In the genomic region with DNA sequence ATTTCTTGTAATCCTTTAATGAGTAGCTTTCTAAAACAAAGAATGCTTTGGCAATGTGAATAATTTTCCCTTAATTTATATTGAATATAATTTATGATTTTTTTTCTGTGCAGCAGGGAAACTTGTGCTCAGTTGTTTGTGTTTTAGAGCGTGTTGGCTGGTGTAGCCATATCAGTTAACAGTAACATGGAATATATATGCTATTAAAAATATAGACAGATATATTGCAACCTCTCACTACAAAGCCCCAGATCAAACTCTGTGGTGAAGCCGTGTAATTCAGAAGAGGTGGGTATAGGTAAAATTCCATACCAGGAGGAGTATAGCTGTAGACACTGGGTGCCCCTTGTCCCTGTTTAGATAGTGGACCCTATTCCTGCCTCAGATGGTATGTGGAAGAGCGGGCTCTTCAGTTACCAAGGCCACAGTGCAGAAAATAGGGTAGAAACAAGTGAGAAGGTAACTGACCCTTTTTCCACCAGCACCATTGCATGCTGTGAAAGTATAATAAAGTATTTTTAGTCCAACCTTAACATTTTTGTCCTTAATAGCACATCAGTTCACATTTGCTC, we compare ENCODE assay signal across 21 cellular contexts. TPM values are rescaled to one million over a fixed set of nuclear protein-coding genes. Genes with fewer than 3 reads are reported as not detected.
DNase-seq lines count a peak whose midpoint lies in the region; ATAC-seq, FAIRE-seq and TF ChIP-seq lines count a peak whose summit lies in the region.
"Had no signal": no experiment of that assay in that cellular context is flagged by ENCODE, and none has a peak within 500 bp of the region (broad histone marks: within the 10 kb centered on the region; RNA-seq: fewer than 3 reads in every experiment).

No MANE protein-coding gene starts in this region.

- POLR2A ChIA-PET in K562 (lab: Yijun Ruan, JAX) = no interaction called here

- H3K36me3 ChIP-seq in BLaER1 treated with 17β-estradiol and CSF1 and Interleukin-3, amounts not matched to agents 10 nM and 100 nM = no peaks in the 10 kb centered on the region
- H3K36me3 ChIP-seq in K562 (ENCODE audit: control insufficient read depth, insufficient read depth, low read length) (no peaks in the 10 kb centered on the region), hepatocyte (replicated peaks; ENCODE audit: insufficient read depth, low read depth) (no peaks in the 10 kb centered on the region), uterus (no peaks in the 10 kb centered on the region), mucosa of descending colon (ENCODE audit: low read depth) (no peaks in the 10 kb centered on the region)
- H3K36me3 ChIP-seq: suprapubic skin had no signal

- BruUV-seq in K562 (replicated peaks; lab: Mats Ljungman, UMichigan) = no TSS peak

- intact Hi-C loops in K562 (cut with micrococcal nuclease) (no loop called here), uterus (cut with DNase I; ENCODE audit: low total_unique reads) (no loop called here), mucosa of descending colon (cut with DNase I, micrococcal nuclease) (no loop called here)

- DNase-seq in K562 (ENCODE audit: extremely low read depth in 1 of 4, low spot score in 3 of 4) (no peak), hepatocyte (ENCODE audit: low spot score) (no peak), uterus (no peak), mesenteric fat pad (ENCODE audit: low spot score) (no peak), mucosa of descending colon (no peak)
- DNase-seq in activated naive CD4-positive, alpha-beta T cell (lab: John Stamatoyannopoulos, UW) = no peak
- DNase-seq: activated CD4-positive, alpha-beta T cell treated with anti-CD3 and anti-CD28 coated beads for 36 hours; activated CD8-positive, alpha-beta memory T cell treated with anti-CD3 and anti-CD28 coated beads, Interleukin-2, amount 10 ng/mL, durations not matched to agents 7 days and 5 days; activated naive CD8-positive, alpha-beta T cell treated with anti-CD3 and anti-CD28 coated beads, Interleukin-2, amount 50 U/mL, for 24 hours; cortex of kidney; MM.1S; NCI-H526; occipital lobe; retina had no signal

- no peaks in the 10 kb centered on the region for H3K9me1 ChIP-seq in K562 (ENCODE audit: control insufficient read depth, insufficient read depth, low read length)

- no peak for FAIRE-seq in K562 (lab: Jason Lieb, UNC)
- FAIRE-seq: TTC549 had no signal

- peak overlapping the region in 4 of 11 experiments; percentile 10 to 33 (median 24); a peak in 3 of 22 replicates for H3K27ac ChIP-seq in BLaER1 treated with 17β-estradiol and CSF1 and Interleukin-3, amounts not matched to agents 10 nM and 100 nM
- H3K27ac ChIP-seq in K562 (ENCODE audit: extremely low read depth, low read depth, low read length) = no peak overlapping the region
- peak overlapping the region; percentile 61 for H3K27ac ChIP-seq in hepatocyte
- peak overlapping the region in 1 of 2 donors; percentile 9 for H3K27ac ChIP-seq in uterus
- H3K27ac ChIP-seq: C4-2B, suprapubic skin had no signal

- H3K9me3 ChIP-seq in BLaER1 treated with 17β-estradiol and CSF1 and Interleukin-3, amounts not matched to agents 10 nM and 100 nM (replicated peaks in 1 of 11) = peaks cover 0 to 5% (median 3%) of the 10 kb centered on the region in 11 experiments; a peak in 12 of 22 replicates
- H3K9me3 ChIP-seq in K562 (replicated peaks; ENCODE audit: control insufficient read depth, insufficient read depth, low read depth, low read length) (peaks cover under 1% of the 10 kb centered on the region; the same call in 1 of the 2 replicates), hepatocyte (ENCODE audit: low read depth) (no peaks in the 10 kb centered on the region), uterus (no peaks in the 10 kb centered on the region), mucosa of descending colon (no peaks in the 10 kb centered on the region)
- H3K9me3 ChIP-seq: suprapubic skin had no signal

- WGBS in K562 (ENCODE audit: insufficient coverage, low coverage, missing lambda C conversion rate) = 24% methylated on average over 3 of the region's 3 CpGs
- WGBS in hepatocyte (ENCODE audit: low lambda C conversion rate, missing lambda C conversion rate) = 90% methylated on average over 3 of the region's 3 CpGs

- H2AFZ ChIP-seq in K562 (ENCODE audit: low read depth, low read length) = 0 out of 2 replicates have a peak overlapping the region, but pooled peaks have one; percentile 48
- no peak overlapping the region for H2AFZ ChIP-seq in hepatocyte

- peak; percentile 17 for ATAC-seq in GM21825 (IDR thresholded peaks at IDR 0.05; ENCODE audit: unreplicated experiment)
- ATAC-seq in K562 = no peak
- no peak for ATAC-seq in mucosa of descending colon
- ATAC-seq: activated CD4-positive, alpha-beta T cell treated with anti-CD3 and anti-CD28 coated beads for 36 hours; activated CD8-positive, alpha-beta memory T cell treated with anti-CD3 and anti-CD28 coated beads, Interleukin-2, amount 10 ng/mL, durations not matched to agents 7 days and 5 days; activated naive CD8-positive, alpha-beta T cell treated with anti-CD3 and anti-CD28 coated beads, Interleukin-2, amount 50 U/mL, for 24 hours; HCT116 had no signal

- H3K79me2 ChIP-seq in K562 (ENCODE audit: control insufficient read depth, insufficient read depth, low read length) (no peaks in the 10 kb centered on the region), hepatocyte (no peaks in the 10 kb centered on the region)

- H3K4me3 ChIP-seq in BLaER1 treated with 17β-estradiol and CSF1 and Interleukin-3, amounts not matched to agents 10 nM and 100 nM = no peak overlapping the region
- H3K4me3 ChIP-seq in K562 (no peak overlapping the region), hepatocyte (no peak overlapping the region), uterus (no peak overlapping the region), mucosa of descending colon (no peak overlapping the region)
- H3K4me3 ChIP-seq: lung, suprapubic skin had no signal

- in situ Hi-C loops in K562 (cut with MboI) = no loop called here

- CTCF ChIA-PET in K562 (lab: Yijun Ruan, JAX; ENCODE audit: low intra/inter-chr PET ratio) = no interaction called here

- TF ChIP-seq CTCF in K562 (IDR thresholded peaks at IDR 0.05 in 2 of 3, conservative IDR thresholded peaks at IDR 0.05 in 1 of 3; ENCODE audit: insufficient read depth in 2 of 3, low read depth in 1 of 3, low read length in 3 of 3) (no peak), hepatocyte (IDR thresholded peaks at IDR 0.05; ENCODE audit: poor library complexity) (no peak), uterus (IDR thresholded peaks at IDR 0.05) (no peak), mucosa of descending colon (IDR thresholded peaks at IDR 0.05) (no peak)

- TF ChIP-seq EP300 in K562 (IDR thresholded peaks at IDR 0.05; ENCODE audit: low read length) = no peak

- no peaks in the 10 kb centered on the region for H3K27me3 ChIP-seq in BLaER1 treated with 17β-estradiol and CSF1 and Interleukin-3, amounts not matched to agents 10 nM and 100 nM
- no peaks in the 10 kb centered on the region; a peak in 1 of 5 replicates for H3K27me3 ChIP-seq in K562 (ENCODE audit: control insufficient read depth in 2 of 2, insufficient read depth in 2 of 2, low read length in 2 of 2)
- no peaks in the 10 kb centered on the region for H3K27me3 ChIP-seq in hepatocyte
- no peaks in the 10 kb centered on the region for H3K27me3 ChIP-seq in uterus
- H3K27me3 ChIP-seq: suprapubic skin had no signal

- H3K4me2 ChIP-seq in BLaER1 treated with 17β-estradiol and CSF1 and Interleukin-3, amounts not matched to agents 10 nM and 100 nM = peak overlapping the region in 10 of 11 experiments; percentile 54 to 76 (median 60); a peak in 20 of 22 replicates
- no peak overlapping the region for H3K4me2 ChIP-seq in K562 (ENCODE audit: insufficient read depth, low read length)
- H3K4me2 ChIP-seq in hepatocyte = no peak overlapping the region

- H4K20me1 ChIP-seq in BLaER1 treated with 17β-estradiol and CSF1 and Interleukin-3, amounts not matched to agents 10 nM and 100 nM = no peaks in the 10 kb centered on the region
- H4K20me1 ChIP-seq in K562 (replicated peaks; ENCODE audit: control insufficient read depth, insufficient read depth, low read length) (no peaks in the 10 kb centered on the region), hepatocyte (ENCODE audit: insufficient read depth, poor library complexity, severe bottlenecking) (no peaks in the 10 kb centered on the region)

- peak overlapping the region in 1 of 11 experiments; percentile 33; a peak in 1 of 22 replicates for H3K9ac ChIP-seq in BLaER1 treated with 17β-estradiol and CSF1 and Interleukin-3, amounts not matched to agents 10 nM and 100 nM
- H3K9ac ChIP-seq in K562 (ENCODE audit: insufficient read depth in 1 of 2, low read depth in 2 of 2, low read length in 2 of 2) = no peak overlapping the region

- H3K9me2 ChIP-seq in hepatocyte (replicated peaks; ENCODE audit: insufficient read depth) = no peaks in the 10 kb centered on the region

- peaks cover 9 to 14% (median 13%) of the 10 kb centered on the region in 10 experiments for H3K4me1 ChIP-seq in BLaER1 treated with 17β-estradiol and CSF1 and Interleukin-3, amounts not matched to agents 10 nM and 100 nM
- H3K4me1 ChIP-seq in K562 (replicated peaks in 1 of 2; ENCODE audit: control insufficient read depth in 2 of 2, insufficient read depth in 2 of 2, low read length in 2 of 2) (no peaks in the 10 kb centered on the region), hepatocyte (ENCODE audit: insufficient read depth) (peaks cover 6% of the 10 kb centered on the region), uterus (no peaks in the 10 kb centered on the region), mucosa of descending colon (ENCODE audit: low read depth) (no peaks in the 10 kb centered on the region)
- H3K4me1 ChIP-seq: suprapubic skin had no signal

- TF ChIP-seq POLR2A in K562 (conservative IDR thresholded peaks at IDR 0.05) (no peak), uterus (IDR thresholded peaks at IDR 0.05) (no peak)

- TF ChIP-seq RAD21 in K562 (CRISPR knock-in tag; conservative IDR thresholded peaks at IDR 0.05 in 1 of 2, IDR thresholded peaks at IDR 0.05 in 1 of 2) = no peak

RNA-seq across cellular contexts. Expression of a gene that starts 18.1 kb away (rescaled TPM):
- total RNA-seq in K562 (2011; cell fraction: chromatin; rRNA removed; ENCODE audit: low replicate concordance) = 0.39 and 1.3 TPM in 2 replicates
- total RNA-seq in K562 (2011; cell fraction: nucleolus; rRNA removed) = 0.53 and 1.2 TPM in 2 replicates
- 0.51 and 0.76 TPM in 2 replicates for total RNA-seq in K562 (2011; cell fraction: nucleoplasm; rRNA removed)
- 0.18 and 0.24 TPM in 2 replicates for total RNA-seq in K562 (2014; rRNA removed)
- 0.76 and 1.6 TPM in 2 replicates for total RNA-seq in K562 (2014; rRNA removed; fragmentation: Illumina TruSeq; extraction: Trizol)
- total RNA-seq in K562 (2015; rRNA removed; fragmentation: Illumina TruSeq; extraction: Trizol) = 0.91 and 1.3 TPM in 2 replicates
- 1.1 and 1.2 TPM in 2 replicates for total RNA-seq in K562 (2021)
- 0.73 and 1.7 TPM in 2 replicates for polyA plus RNA-seq in K562 (2011; rRNA removed)
- polyA plus RNA-seq in K562 (2011; cell fraction: cytosol; rRNA removed) = 0.67 and 0.80 TPM in 2 replicates
- polyA plus RNA-seq in K562 (2011; cell fraction: nucleus; rRNA removed) = 0.79 and 0.95 TPM in 2 replicates
- polyA plus RNA-seq in K562 (2012) = 0.44 and 6.6 TPM in 2 replicates
- polyA plus RNA-seq in K562 (2014; fragmentation: Illumina TruSeq; extraction: Trizol) = 1.2 and 1.4 TPM in 2 replicates
- 1 to 10 TPM; 1.6 TPM for polyA plus RNA-seq in K562 (2014; fragmentation: Nextera tagmentation; extraction: Ambion mirVana)
- polyA plus RNA-seq in K562 (2014; rRNA removed) = 1.2 and 1.5 TPM in 2 replicates
- 0.72 and 1.5 TPM in 2 replicates for polyA minus RNA-seq in K562 (2011; rRNA and poly(A)+ RNA removed)
- polyA minus RNA-seq in K562 (2011; cell fraction: cytosol; rRNA and poly(A)+ RNA removed) = not detected in 2 replicates
- polyA minus RNA-seq in K562 (2011; cell fraction: nucleus; rRNA and poly(A)+ RNA removed) = 0.44 and 0.54 TPM in 2 replicates
- total RNA-seq in hepatocyte = 5.9 and 8.6 TPM in 2 replicates
- 1.7 TPM in 2 replicates for polyA plus RNA-seq in hepatocyte
- total RNA-seq in uterus = 10 to 100 TPM in 2 of 4 donors, 1 to 10 TPM in 2; 2.6 to 42.7 (median 8.6) TPM
- total RNA-seq in mesenteric fat pad = 16.1 TPM
- 1 to 10 TPM; 3.8 to 6.1 (median 5.4) TPM for total RNA-seq in mucosa of descending colon

Comparison
In these comparisons a context has a peak if more than half of its experiments do, and no peak if none do; other contexts are left out.
1. H3K4me2 ChIP-seq: peak in BLaER1 treated with 17β-estradiol and CSF1 and Interleukin-3, amounts not matched to agents 10 nM and 100 nM (10 of 11); none in K562 (single experiment) and hepatocyte (single experiment).